28 cellular contexts compared by ENCODE assay signal in genomic region chr2:146632707-146633106, GRCh38.
"Had no signal": no experiment of that assay in that cellular context is flagged by ENCODE, and none has a peak within 500 bp of the region (broad histone marks: within the 10 kb centered on the region; RNA-seq: fewer than 3 reads in every experiment).

No MANE protein-coding gene starts in this region.

- ATAC-seq: activated CD8-positive, alpha-beta T cell treated with anti-CD3 and anti-CD28 coated beads for 36 hours; activated T-cell treated with anti-CD3 and anti-CD28 coated beads, Interleukin-2, amount 50 U/mL, for 72 hours; activated T-helper 17 cell treated with anti-CD3 and anti-CD28 coated beads, Interleukin-2, amount 50 U/mL, for 72 hours; PC-3; Right ventricle myocardium inferior had no signal

- H3K9me3 ChIP-seq: ascending aorta, Peyer's patch had no signal

- H3K4me3 ChIP-seq: ascending aorta, cardiac muscle cell, coronary artery, Peyer's patch had no signal

- H3K27ac ChIP-seq: ascending aorta, cardiac muscle cell, coronary artery, Peyer's patch had no signal

- H3K36me3 ChIP-seq: ascending aorta, cardiac muscle cell, Peyer's patch had no signal

- H3K4me1 ChIP-seq: ascending aorta, Peyer's patch had no signal

- H3K27me3 ChIP-seq: ascending aorta, cardiac muscle cell, Peyer's patch had no signal

- DNase-seq: activated CD4-positive, alpha-beta T cell treated with anti-CD3 and anti-CD28 coated beads, Interleukin-2, amount 10 ng/mL, durations not matched to agents 24 days and 14 days; activated CD4-positive, alpha-beta T cell treated with anti-CD3 and anti-CD28 coated beads, Interleukin-2, amount 50 U/mL, for 4 hours; activated CD8-positive, alpha-beta T cell treated with anti-CD3 and anti-CD28 coated beads for 36 hours; activated effector memory CD4-positive, alpha-beta T cell treated with anti-CD3 and anti-CD28 coated beads, Interleukin-2, amount 50 U/mL, for 16 hours; activated naive CD4-positive, alpha-beta T cell; activated naive CD8-positive, alpha-beta T cell treated with anti-CD3 and anti-CD28 coated beads, Interleukin-2, amount 10 ng/mL, durations not matched to agents 7 days and 5 days; activated T-cell treated with anti-CD3 and anti-CD28 coated beads, Interleukin-2, amount 50 U/mL, for 1 hour; activated T-cell treated with anti-CD3 and anti-CD28 coated beads, Interleukin-2, amount 50 U/mL, for 72 hours; amygdala; NCI-H1048; NCI-H1105 treated with DMSO at 0.1 percent for 48 hours; NCI-H1436; NCI-H1694; NCI-H1930; NCI-H2081 treated with DMSO at 0.1 percent for 48 hours; NCI-H510A; NCI-H526; NCI-H748 treated with DMSO at 0.1 percent for 48 hours; NK-92 treated with Interleukin-12 subunit alpha and Interleukin-12 subunit beta, amount 100 ng/mL, for 24 hours; PC-3; Peyer's patch; RPMI8226; SIG-M5 had no signal
